ENCODE assay signal across 1 cellular context in the genomic region with DNA sequence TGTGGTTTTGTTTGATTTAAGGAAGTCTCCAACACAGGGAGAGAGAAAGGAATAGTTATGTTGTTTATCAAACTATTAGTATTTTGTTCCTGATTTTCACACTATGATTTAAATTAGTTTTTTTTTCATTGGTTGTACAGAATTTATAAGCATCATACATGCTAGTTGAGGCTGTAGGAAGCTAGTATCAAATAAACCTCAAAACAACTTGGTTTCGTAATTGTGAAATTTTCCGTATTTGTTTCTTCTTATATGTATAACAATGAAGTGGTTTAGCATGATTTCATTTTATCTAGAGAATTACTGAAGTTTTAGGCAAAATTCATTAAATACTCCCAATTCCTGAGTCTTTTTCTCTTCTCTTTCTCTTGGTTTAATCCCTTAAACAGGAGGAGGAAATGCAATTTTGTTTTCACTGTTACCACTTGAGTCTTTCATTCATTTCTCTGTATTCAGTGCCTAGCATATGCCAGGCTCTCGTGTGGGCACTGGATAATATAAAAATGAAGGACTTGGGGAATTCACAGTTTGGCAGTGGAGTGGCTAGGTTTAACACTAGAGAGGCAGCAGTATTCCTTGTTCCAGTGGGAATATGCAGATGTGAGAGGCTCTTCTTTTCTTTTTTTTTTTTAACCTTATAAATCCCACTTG.
TF ChIP-seq lines count a peak whose summit lies in the region.

No MANE protein-coding gene starts in this region.

TF ChIP-seq in IMR-90, 13 proteins besides CTCF, POLR2A, EP300 and RAD21 (continued from another document):
- TF ChIP-seq, protein P1, sequence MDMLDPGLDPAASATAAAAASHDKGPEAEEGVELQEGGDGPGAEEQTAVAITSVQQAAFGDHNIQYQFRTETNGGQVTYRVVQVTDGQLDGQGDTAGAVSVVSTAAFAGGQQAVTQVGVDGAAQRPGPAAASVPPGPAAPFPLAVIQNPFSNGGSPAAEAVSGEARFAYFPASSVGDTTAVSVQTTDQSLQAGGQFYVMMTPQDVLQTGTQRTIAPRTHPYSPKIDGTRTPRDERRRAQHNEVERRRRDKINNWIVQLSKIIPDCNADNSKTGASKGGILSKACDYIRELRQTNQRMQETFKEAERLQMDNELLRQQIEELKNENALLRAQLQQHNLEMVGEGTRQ (IDR thresholded peaks at IDR 0.05; ENCODE audit: low read depth, low read length), result no peak
- TF ChIP-seq RCOR1 (IDR thresholded peaks at IDR 0.05; ENCODE audit: insufficient replicate concordance, low read length), result no peak
- TF ChIP-seq SMC3 (IDR thresholded peaks at IDR 0.05; ENCODE audit: low read depth, low read length), result no peak
- no peak for TF ChIP-seq FOS (IDR thresholded peaks at IDR 0.05; ENCODE audit: low read depth, low read length)
- TF ChIP-seq, protein P2, sequence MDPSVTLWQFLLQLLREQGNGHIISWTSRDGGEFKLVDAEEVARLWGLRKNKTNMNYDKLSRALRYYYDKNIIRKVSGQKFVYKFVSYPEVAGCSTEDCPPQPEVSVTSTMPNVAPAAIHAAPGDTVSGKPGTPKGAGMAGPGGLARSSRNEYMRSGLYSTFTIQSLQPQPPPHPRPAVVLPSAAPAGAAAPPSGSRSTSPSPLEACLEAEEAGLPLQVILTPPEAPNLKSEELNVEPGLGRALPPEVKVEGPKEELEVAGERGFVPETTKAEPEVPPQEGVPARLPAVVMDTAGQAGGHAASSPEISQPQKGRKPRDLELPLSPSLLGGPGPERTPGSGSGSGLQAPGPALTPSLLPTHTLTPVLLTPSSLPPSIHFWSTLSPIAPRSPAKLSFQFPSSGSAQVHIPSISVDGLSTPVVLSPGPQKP (IDR thresholded peaks at IDR 0.05; ENCODE audit: borderline replicate concordance, low read depth, low read length), result no peak
- no peak for TF ChIP-seq NFE2L2 (IDR thresholded peaks at IDR 0.05; ENCODE audit: low read depth, low read length)
- TF ChIP-seq MXI1 (IDR thresholded peaks at IDR 0.05; ENCODE audit: borderline replicate concordance, low read depth, low read length), result no peak
- no peak for TF ChIP-seq MAFK (IDR thresholded peaks at IDR 0.05; ENCODE audit: low read depth, low read length)
- TF ChIP-seq RFX5 (IDR thresholded peaks at IDR 0.05; ENCODE audit: low read depth, low read length), result no peak
- TF ChIP-seq CEBPB (IDR thresholded peaks at IDR 0.05; ENCODE audit: low read depth, low read length), result no peak
- no peak for TF ChIP-seq BHLHE40 (IDR thresholded peaks at IDR 0.05; ENCODE audit: low read depth, low read length)
- TF ChIP-seq MAZ (IDR thresholded peaks at IDR 0.05; ENCODE audit: borderline replicate concordance, low read depth, low read length), result no peak
